1 cellular context compared by ENCODE assay signal in the genomic region with DNA sequence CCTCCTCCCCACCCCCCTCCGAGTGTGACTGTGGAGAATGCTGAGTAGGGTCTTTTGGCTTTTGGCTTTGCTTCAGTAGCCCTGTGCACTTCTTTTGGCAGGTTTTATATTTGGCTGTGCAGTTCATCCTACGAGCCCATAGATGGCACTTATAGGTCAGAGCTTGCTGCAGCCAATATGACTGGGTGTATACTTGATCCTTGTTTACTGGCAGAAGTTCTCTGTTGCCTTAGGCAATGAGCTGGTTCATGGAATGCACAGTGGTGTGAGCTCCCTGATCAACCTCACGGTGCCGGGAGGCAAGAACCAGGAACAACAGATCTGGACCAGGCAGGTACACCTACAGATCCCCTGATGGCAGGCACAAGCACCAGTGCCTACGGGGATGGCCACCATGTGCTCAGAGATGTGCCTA.
TF ChIP-seq lines count a peak whose summit lies in the region.

No MANE protein-coding gene starts in this region.

TF ChIP-seq in HepG2, 621 proteins besides CTCF, POLR2A, EP300 and RAD21 (continued from another document):
- TF ChIP-seq ZBTB37 (CRISPR knock-in tag; IDR thresholded peaks at IDR 0.05) = no peak
- TF ChIP-seq, protein P1, sequence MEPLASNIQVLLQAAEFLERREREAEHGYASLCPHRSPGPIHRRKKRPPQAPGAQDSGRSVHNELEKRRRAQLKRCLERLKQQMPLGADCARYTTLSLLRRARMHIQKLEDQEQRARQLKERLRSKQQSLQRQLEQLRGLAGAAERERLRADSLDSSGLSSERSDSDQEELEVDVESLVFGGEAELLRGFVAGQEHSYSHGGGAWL (CRISPR knock-in tag; IDR thresholded peaks at IDR 0.05) = no peak
- TF ChIP-seq ZNF510 (CRISPR knock-in tag; IDR thresholded peaks at IDR 0.05; ENCODE audit: low read depth) = no peak
- no peak for TF ChIP-seq NKX3-1 (CRISPR knock-in tag; IDR thresholded peaks at IDR 0.05)
- TF ChIP-seq PAWR (CRISPR knock-in tag; IDR thresholded peaks at IDR 0.05; ENCODE audit: borderline replicate concordance) = no peak
- no peak for TF ChIP-seq ZNF354B (CRISPR knock-in tag; IDR thresholded peaks at IDR 0.05)
- TF ChIP-seq TCF12 (IDR thresholded peaks at IDR 0.05) = no peak
- TF ChIP-seq TCF12 (CRISPR knock-in tag; IDR thresholded peaks at IDR 0.05) = no peak
- TF ChIP-seq, protein P2, sequence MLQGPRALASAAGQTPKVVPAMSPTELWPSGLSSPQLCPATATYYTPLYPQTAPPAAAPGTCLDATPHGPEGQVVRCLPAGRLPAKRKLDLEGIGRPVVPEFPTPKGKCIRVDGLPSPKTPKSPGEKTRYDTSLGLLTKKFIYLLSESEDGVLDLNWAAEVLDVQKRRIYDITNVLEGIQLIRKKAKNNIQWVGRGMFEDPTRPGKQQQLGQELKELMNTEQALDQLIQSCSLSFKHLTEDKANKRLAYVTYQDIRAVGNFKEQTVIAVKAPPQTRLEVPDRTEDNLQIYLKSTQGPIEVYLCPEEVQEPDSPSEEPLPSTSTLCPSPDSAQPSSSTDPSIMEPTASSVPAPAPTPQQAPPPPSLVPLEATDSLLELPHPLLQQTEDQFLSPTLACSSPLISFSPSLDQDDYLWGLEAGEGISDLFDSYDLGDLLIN (CRISPR knock-in tag; IDR thresholded peaks at IDR 0.05; ENCODE audit: borderline replicate concordance) = no peak
- peak; percentile 66 for TF ChIP-seq STAG1 (CRISPR knock-in tag; IDR thresholded peaks at IDR 0.05)
- TF ChIP-seq BHLHE40 (IDR thresholded peaks at IDR 0.05; ENCODE audit: low read length) = no peak
- TF ChIP-seq ZNF260 (CRISPR knock-in tag; IDR thresholded peaks at IDR 0.05; ENCODE audit: borderline replicate concordance, low read depth) = no peak
- no peak for TF ChIP-seq SP5 (CRISPR knock-in tag; IDR thresholded peaks at IDR 0.05; ENCODE audit: borderline replicate concordance, low read depth)
- TF ChIP-seq KLF16 (CRISPR knock-in tag; IDR thresholded peaks at IDR 0.05) = no peak
- no peak for TF ChIP-seq ZNF83 (CRISPR knock-in tag; IDR thresholded peaks at IDR 0.05; ENCODE audit: borderline replicate concordance)
- TF ChIP-seq GLI4 (CRISPR knock-in tag; IDR thresholded peaks at IDR 0.05; ENCODE audit: borderline replicate concordance) = no peak
- TF ChIP-seq SOX6 (IDR thresholded peaks at IDR 0.05) = no peak
- TF ChIP-seq SOX6 (CRISPR knock-in tag; IDR thresholded peaks at IDR 0.05) = no peak
- no peak for TF ChIP-seq FOXA1 (IDR thresholded peaks at IDR 0.05)
- 0 out of 2 replicates have a peak, but pooled peaks have one; percentile 24 for TF ChIP-seq FOXA1 (CRISPR knock-in tag; IDR thresholded peaks at IDR 0.05)
- no peak for TF ChIP-seq ZNF18 (CRISPR knock-in tag; IDR thresholded peaks at IDR 0.05; ENCODE audit: insufficient replicate concordance)
- TF ChIP-seq ZNF660 (CRISPR knock-in tag; IDR thresholded peaks at IDR 0.05; ENCODE audit: borderline replicate concordance, low read depth) = no peak
- TF ChIP-seq ESRRA (CRISPR knock-in tag; IDR thresholded peaks at IDR 0.05; ENCODE audit: low read depth) = no peak
- TF ChIP-seq YY1 (IDR thresholded peaks at IDR 0.05; ENCODE audit: insufficient read depth, insufficient replicate concordance, low read depth, low read length) = no peak
